15 cellular contexts compared by ENCODE assay signal in genomic region chr20:50311308-50312001, GRCh38.
A peak's percentile ranks its signal among the peaks of the same experiment; 100 is the strongest.
DNase-seq lines count a peak whose midpoint lies in the region; ATAC-seq, FAIRE-seq and TF ChIP-seq lines count a peak whose summit lies in the region.
"Had no signal": no experiment of that assay in that cellular context is flagged by ENCODE, and none has a peak within 500 bp of the region (broad histone marks: within the 10 kb centered on the region; RNA-seq: fewer than 3 reads in every experiment).

No MANE protein-coding gene starts in this region.

- intact Hi-C loops in sigmoid colon (cut with DNase I) = no loop called here

- TF ChIP-seq POLR2A in gastroesophageal sphincter (IDR thresholded peaks at IDR 0.05) (no peak), sigmoid colon (IDR thresholded peaks at IDR 0.05) (no peak)

- no peak for ATAC-seq in gastroesophageal sphincter
- ATAC-seq in GM19395 (IDR thresholded peaks at IDR 0.05; ENCODE audit: unreplicated experiment) = no peak
- ATAC-seq: activated CD4-positive, CD25-positive, alpha-beta regulatory T cell treated with anti-CD3 and anti-CD28 coated beads, Interleukin-2, amount 50 U/mL, for 24 hours; mucosa of descending colon; T-helper 17 cell had no signal

- H3K27ac ChIP-seq in ACC112 (ENCODE audit: low read depth, low read length) (peak overlapping the region; percentile 12; the same call in 1 of the 2 replicates), gastroesophageal sphincter (peak overlapping the region in 3 of 4 donors; percentile 78 to 90 (median 86)), sigmoid colon (peak overlapping the region; percentile 82 to 98 (median 92))

- H2AFZ ChIP-seq in ACC112 (ENCODE audit: low read length, unreplicated experiment) = no peak overlapping the region
- H2AFZ ChIP-seq: parathyroid adenoma had no signal

- H3K79me2 ChIP-seq in ACC112 (ENCODE audit: control insufficient read depth, insufficient read depth, low read length, unreplicated experiment) = no peaks in the 10 kb centered on the region
- H3K79me2 ChIP-seq: parathyroid adenoma had no signal

- H3K27me3 ChIP-seq in ACC112 (ENCODE audit: insufficient read depth, low read length) = no peaks in the 10 kb centered on the region
- no peaks in the 10 kb centered on the region for H3K27me3 ChIP-seq in adipocyte (replicated peaks; ENCODE audit: control insufficient read depth, insufficient read depth, low read length)
- H3K27me3 ChIP-seq in gastroesophageal sphincter = no peaks in the 10 kb centered on the region
- no peaks in the 10 kb centered on the region for H3K27me3 ChIP-seq in sigmoid colon

- H3K9ac ChIP-seq in adipocyte (ENCODE audit: low read length) = peak overlapping the region; percentile 7
- H3K9ac ChIP-seq: parathyroid adenoma had no signal

- TF ChIP-seq CTCF in gastroesophageal sphincter (IDR thresholded peaks at IDR 0.05) (no peak), sigmoid colon (IDR thresholded peaks at IDR 0.05) (no peak)

- no peak overlapping the region for H3K4me3 ChIP-seq in ACC112 (ENCODE audit: low read depth, low read length)
- H3K4me3 ChIP-seq in adipocyte (ENCODE audit: low read length) = no peak overlapping the region
- no peak overlapping the region for H3K4me3 ChIP-seq in gastroesophageal sphincter
- H3K4me3 ChIP-seq in sigmoid colon = no peak overlapping the region
- H3K4me3 ChIP-seq: mucosa of descending colon had no signal

- H3K36me3 ChIP-seq in ACC112 (ENCODE audit: insufficient read depth, low read length) (no peaks in the 10 kb centered on the region), adipocyte (ENCODE audit: control insufficient read depth, insufficient read depth, low read length, severe bottlenecking) (no peaks in the 10 kb centered on the region), gastroesophageal sphincter (no peaks in the 10 kb centered on the region), sigmoid colon (no peaks in the 10 kb centered on the region)

- H3K4me1 ChIP-seq in ACC112 (ENCODE audit: control insufficient read depth, insufficient read depth, low read length, unreplicated experiment) (peaks cover 37% of the 10 kb centered on the region), adipocyte (ENCODE audit: control insufficient read depth, insufficient read depth, low read length) (peaks cover 46% of the 10 kb centered on the region), gastroesophageal sphincter (peaks cover 0 to 59% (median 34%) of the 10 kb centered on the region in 3 donors), sigmoid colon (peaks cover 4 to 60% (median 57%) of the 10 kb centered on the region in 4 donors)
- H3K4me1 ChIP-seq: parathyroid adenoma had no signal

- DNase-seq in adipocyte (ENCODE audit: low read depth) = no peak
- peak; percentile 51 for DNase-seq in sigmoid colon
- DNase-seq in RCC 7860 (ENCODE audit: low spot score) = no peak
- DNase-seq in SKM-1 (lab: John Stamatoyannopoulos, UW; ENCODE audit: unreplicated experiment) = no peak
- no peak for DNase-seq in mucosa of gallbladder (ENCODE audit: low spot score)
- DNase-seq: ACHN; CD4-positive, CD25-positive, alpha-beta regulatory T cell; GOT3; mucosa of descending colon; T-helper 17 cell had no signal

- H3K9me3 ChIP-seq in adipocyte (ENCODE audit: control insufficient read depth, low read length) (no peaks in the 10 kb centered on the region), gastroesophageal sphincter (no peaks in the 10 kb centered on the region), sigmoid colon (no peaks in the 10 kb centered on the region)
- H3K9me3 ChIP-seq: mucosa of descending colon had no signal

- no peak for FAIRE-seq in RCC 7860 (lab: Jason Lieb, UNC)

- TF ChIP-seq EP300 in gastroesophageal sphincter (IDR thresholded peaks at IDR 0.05) = no peak
- no peak for TF ChIP-seq EP300 in sigmoid colon (IDR thresholded peaks at IDR 0.05)

- 89% methylated on average over 11 of the region's 12 CpGs; no CpG with 5 or more reads in 1 of the 2 donors for WGBS in gastroesophageal sphincter (ENCODE audit: low coverage in 1 of 2), 2 donors
- 69 to 83% methylated on average over 12 of the region's 12 CpGs for WGBS in sigmoid colon, 2 donors

Comparison
In these comparisons a context has a peak if more than half of its experiments do, and no peak if none do; other contexts are left out.
1. H3K27ac ChIP-seq: peak in every context shown above with its lines; median percentile 92 in sigmoid colon; 86 in gastroesophageal sphincter; 12 in ACC112.